Comparison of ENCODE assay signal across 28 cellular contexts in genomic region chr11:69554849-69555248, GRCh38.
A peak's percentile ranks its signal among the peaks of the same experiment; 100 is the strongest.
DNase-seq lines count a peak whose midpoint lies in the region; ATAC-seq, FAIRE-seq and TF ChIP-seq lines count a peak whose summit lies in the region.
"Had no signal": no experiment of that assay in that cellular context is flagged by ENCODE, and none has a peak within 500 bp of the region (broad histone marks: within the 10 kb centered on the region; RNA-seq: fewer than 3 reads in every experiment).

No MANE protein-coding gene starts in this region.

- peaks cover 0 to 5% of the 10 kb centered on the region in 2 experiments for H3K27me3 ChIP-seq in mesenchymal stem cell (ENCODE audit: control insufficient read depth in 1 of 2, insufficient read depth in 1 of 2, low read length in 2 of 2)
- H3K27me3 ChIP-seq: esophagus squamous epithelium, gastrocnemius medialis, pancreas, right lobe of liver, tibial artery had no signal

- H2BK15ac ChIP-seq in mesenchymal stem cell (ENCODE audit: low read depth, poor library complexity, severe bottlenecking): no peak overlapping the region

- peak; percentile 90 for FAIRE-seq in HTR-8/SVneo (lab: Jason Lieb, UNC)
- FAIRE-seq: GM19239, kidney, pancreas had no signal

- intact Hi-C loops in mucosa of descending colon (cut with DNase I, micrococcal nuclease): no loop called here

- no peak overlapping the region for H3K4me3 ChIP-seq in choroid plexus epithelial cell (ENCODE audit: low read depth, low read length)
- no peak overlapping the region for H3K4me3 ChIP-seq in mesenchymal stem cell (ENCODE audit: insufficient read depth in 1 of 2, low read depth in 1 of 2, low read length in 2 of 2)
- H3K4me3 ChIP-seq in mucosa of descending colon: no peak overlapping the region
- H3K4me3 ChIP-seq: esophagus squamous epithelium, gastrocnemius medialis, pancreas, right lobe of liver, tibial artery had no signal

- H2AFZ ChIP-seq in mesenchymal stem cell (ENCODE audit: low read depth, low read length): no peak overlapping the region

- H3K4ac ChIP-seq in mesenchymal stem cell (ENCODE audit: low read depth in 1 of 2, low read length in 2 of 2): peak overlapping the region in 1 of 2 experiments; percentile 13

- ATAC-seq in mucosa of descending colon: no peak
- ATAC-seq: activated CD4-positive, CD25-positive, alpha-beta regulatory T cell treated with anti-CD3 and anti-CD28 coated beads, Interleukin-2, amount 50 U/mL, for 24 hours; gastrocnemius medialis; naive thymus-derived CD4-positive, alpha-beta T cell; pancreas; stimulated activated naive CD8-positive, alpha-beta T cell treated with anti-CD3 and anti-CD28 coated beads, Interleukin-15, amount 100 ng/mL, for 72 hours had no signal

- TF ChIP-seq CTCF in choroid plexus epithelial cell (conservative IDR thresholded peaks at IDR 0.05; ENCODE audit: low read depth, low read length): no peak
- no peak for TF ChIP-seq CTCF in mucosa of descending colon (IDR thresholded peaks at IDR 0.05)

- peak overlapping the region; percentile 79 for H4K91ac ChIP-seq in mesenchymal stem cell (ENCODE audit: low read length)

- H3K4me2 ChIP-seq in mesenchymal stem cell (ENCODE audit: low read length, poor library complexity, severe bottlenecking): no peak overlapping the region

- H3K79me1 ChIP-seq in mesenchymal stem cell (replicated peaks; ENCODE audit: low read length, poor library complexity, severe bottlenecking): no peaks in the 10 kb centered on the region

- peak overlapping the region in 1 of 2 experiments; percentile 41 for H3K18ac ChIP-seq in mesenchymal stem cell (ENCODE audit: low read depth in 1 of 2, low read length in 2 of 2)

- H3K9me3 ChIP-seq in mesenchymal stem cell (ENCODE audit: control insufficient read depth, low read length): no peaks in the 10 kb centered on the region
- H3K9me3 ChIP-seq in mucosa of descending colon: peaks cover 11% of the 10 kb centered on the region
- H3K9me3 ChIP-seq: pancreas had no signal

- no peak overlapping the region for H2BK12ac ChIP-seq in mesenchymal stem cell (ENCODE audit: low read length in 2 of 2)

- no peaks in the 10 kb centered on the region for H3K36me3 ChIP-seq in mesenchymal stem cell (ENCODE audit: control insufficient read depth in 1 of 2, insufficient read depth in 2 of 2, low read depth in 1 of 2, low read length in 2 of 2)
- H3K36me3 ChIP-seq in mucosa of descending colon (ENCODE audit: low read depth): no peaks in the 10 kb centered on the region
- H3K36me3 ChIP-seq: esophagus squamous epithelium, gastrocnemius medialis, pancreas, right lobe of liver, tibial artery had no signal

- H4K8ac ChIP-seq in mesenchymal stem cell (ENCODE audit: low read length): peak overlapping the region; percentile 88

- H2AK5ac ChIP-seq in mesenchymal stem cell (ENCODE audit: low read length, severe bottlenecking): no peak overlapping the region

- H3K27ac ChIP-seq in mesenchymal stem cell (ENCODE audit: low read length, poor library complexity, severe bottlenecking): no peak overlapping the region
- H3K27ac ChIP-seq: esophagus squamous epithelium, gastrocnemius medialis, pancreas, right lobe of liver, tibial artery had no signal

- H3K4me1 ChIP-seq in mesenchymal stem cell (ENCODE audit: control insufficient read depth, insufficient read depth, low read depth, low read length) (peaks cover 4% of the 10 kb centered on the region), mucosa of descending colon (ENCODE audit: low read depth) (no peaks in the 10 kb centered on the region)
- H3K4me1 ChIP-seq: gastrocnemius medialis, pancreas, right lobe of liver had no signal

- H3K9ac ChIP-seq in mesenchymal stem cell (ENCODE audit: low read length): no peak overlapping the region

- H2BK5ac ChIP-seq in mesenchymal stem cell (ENCODE audit: low read depth, low read length, poor library complexity, severe bottlenecking): no peak overlapping the region

- H3K14ac ChIP-seq in mesenchymal stem cell (ENCODE audit: low read length in 2 of 2): no peak overlapping the region

- H2BK120ac ChIP-seq in mesenchymal stem cell (ENCODE audit: low read depth, low read length): peak overlapping the region; percentile 64

- 67% methylated on average over 6 of the region's 6 CpGs for WGBS in mesenchymal stem cell

- H3K23ac ChIP-seq in mesenchymal stem cell (ENCODE audit: low read length in 2 of 2): no peak overlapping the region

- DNase-seq in HTR-8/SVneo (ENCODE audit: insufficient read length, low spot score) (peak; percentile 71), choroid plexus epithelial cell (ENCODE audit: low read depth) (peak; percentile 6), mesenchymal stem cell (no peak), retina (peak; percentile 30), mucosa of descending colon (no peak), cerebellum (ENCODE audit: low spot score) (no peak), NCI-H2029 (lab: John Stamatoyannopoulos, UW) (no peak), DMS53 treated with DMSO at 0.1 percent for 48 hours (lab: John Stamatoyannopoulos, UW; ENCODE audit: unreplicated experiment) (no peak)
- DNase-seq: activated CD4-positive, alpha-beta memory T cell treated with anti-CD3 and anti-CD28 coated beads for 36 hours; activated naive CD8-positive, alpha-beta T cell treated with anti-CD3 and anti-CD28 coated beads, Interleukin-2, amount 10 ng/mL, durations not matched to agents 7 days and 5 days; C1 segment of cervical spinal cord; cerebellar nuclear complex; effector memory CD4-positive, alpha-beta T cell; esophagus squamous epithelium; gastrocnemius medialis; kidney; MM.1S; naive thymus-derived CD4-positive, alpha-beta T cell; NCI-H1436; NCI-H510A; pancreas; SHP77 treated with DMSO at 0.1 percent for 48 hours; stimulated activated CD4-positive, alpha-beta T cell treated with anti-CD3 and anti-CD28 coated beads, Interleukin-15, amount 100 ng/mL, for 24 hours; stimulated activated naive CD8-positive, alpha-beta T cell treated with anti-CD3 and anti-CD28 coated beads, Interleukin-15, amount 100 ng/mL, for 72 hours had no signal

Comparison
In these comparisons a context has a peak if more than half of its experiments do, and no peak if none do; other contexts are left out.
1. DNase-seq: peak in HTR-8/SVneo (single experiment), choroid plexus epithelial cell (single experiment) and retina (single experiment); none in mesenchymal stem cell (single experiment), mucosa of descending colon (0 of 3), cerebellum (single experiment), NCI-H2029 (single experiment) and DMS53 treated with DMSO at 0.1 percent for 48 hours (single experiment).